9 cellular contexts compared by ENCODE assay signal in genomic region chr15:82985688-82986441, GRCh38.
DNase-seq lines count a peak whose midpoint lies in the region; ATAC-seq, FAIRE-seq and TF ChIP-seq lines count a peak whose summit lies in the region.
"Had no signal": no experiment of that assay in that cellular context is flagged by ENCODE, and none has a peak within 500 bp of the region (broad histone marks: within the 10 kb centered on the region; RNA-seq: fewer than 3 reads in every experiment).

Gene RAMAC, plus strand, starts transcription at chr15:82986210. Its CDS starts 2,809 bp downstream, at chr15:82989019.

- peak; percentile 93 for ATAC-seq in HG03196 (IDR thresholded peaks at IDR 0.05; ENCODE audit: unreplicated experiment)

- DNase-seq in AG08396 (ENCODE audit: low spot score) (peak; percentile 92), NCI-H345 (lab: John Stamatoyannopoulos, UW) (peak; percentile 94), cerebellar cortex (ENCODE audit: low spot score) (peak; percentile 99)
- DNase-seq in activated CD4-positive, CD25-positive, alpha-beta regulatory T cell (lab: John Stamatoyannopoulos, UW): peak; percentile 72 to 85 (median 80)
- peak; percentile 84 for DNase-seq in stimulated activated CD4-positive, alpha-beta T cell treated with anti-CD3 and anti-CD28 coated beads, Interleukin-12 subunit alpha, Interleukin-12 subunit beta, amount 100 ng/mL, for 4 hours

- in situ Hi-C loops in GM18951 (cut with MboI; ENCODE audit: low sequenced_read_pairs, unreplicated experiment): no loop called here

- FAIRE-seq in islet of Langerhans (lab: Jason Lieb, UNC): peak; percentile 96
- FAIRE-seq: TTC549 had no signal

- peak; percentile 85 for TF ChIP-seq POLR2A in GM18951 (IDR thresholded peaks at IDR 0.05; ENCODE audit: extremely low read depth, insufficient read depth, insufficient read length)

Comparison
In these comparisons a context has a peak if more than half of its experiments do, and no peak if none do; other contexts are left out.
1. Peak in every context shown above with its lines: DNase-seq and ATAC-seq.